21 cellular contexts compared by ENCODE assay signal in genomic region chr19:30148803-30149202, GRCh38.
"Had no signal": no experiment of that assay in that cellular context is flagged by ENCODE, and none has a peak within 500 bp of the region (broad histone marks: within the 10 kb centered on the region; RNA-seq: fewer than 3 reads in every experiment).

No MANE protein-coding gene starts in this region.

- H3K27ac Mint-ChIP-seq: dendritic cell treated with granulocyte-macrophage colony-stimulating factor and Interleukin-4, amounts not matched to agents 40 ng/mL and 50 ng/mL, for 4 days; naive thymus-derived CD8-positive, alpha-beta T cell; nephron progenitor cell; stimulated activated naive B cell treated with anti-CD40 and anti-IgM and Interleukin-4, amounts not matched to agents 10 μg/mL and 1 μg/mL and 100 μg/mL, for 72 hours; stimulated activated naive CD8-positive, alpha-beta T cell treated with anti-CD3 and anti-CD28 coated beads, Interleukin-15, Interleukin-2, amounts not matched to agents 100 ng/mL and 50 ng/mL, for 24 hours had no signal

- H3K4me3 ChIP-seq: colonic mucosa, gastrocnemius medialis, lower lobe of right lung, pancreas, thoracic aorta, tibial nerve had no signal

- H3K36me3 Mint-ChIP-seq: naive thymus-derived CD8-positive, alpha-beta T cell; stimulated activated naive B cell treated with anti-CD40 and anti-IgM and Interleukin-4, amounts not matched to agents 10 μg/mL and 1 μg/mL and 100 μg/mL, for 72 hours had no signal

- DNase-seq: colonic mucosa; effector CD8-positive, alpha-beta T cell; endodermal cell; foreskin fibroblast; gastrocnemius medialis; head of caudate nucleus; left ventricle myocardium superior; lower lobe of right lung; naive thymus-derived CD8-positive, alpha-beta T cell; nephron progenitor cell; pancreas; stimulated activated naive B cell treated with anti-CD40 and anti-IgM and Interleukin-4, amounts not matched to agents 10 μg/mL and 1 μg/mL and 100 μg/mL, for 72 hours had no signal

- ATAC-seq: esophagus mucosa; gastrocnemius medialis; left ventricle myocardium superior; lower lobe of right lung; naive thymus-derived CD8-positive, alpha-beta T cell; sciatic nerve; stimulated activated naive B cell treated with anti-CD40 and anti-IgM and Interleukin-4, amounts not matched to agents 10 μg/mL and 1 μg/mL and 100 μg/mL, for 72 hours had no signal

- H3K4me1 ChIP-seq: colonic mucosa, gastrocnemius medialis, lower lobe of right lung, pancreas had no signal

- H3K4me3 Mint-ChIP-seq: dendritic cell treated with granulocyte-macrophage colony-stimulating factor and Interleukin-4, amounts not matched to agents 40 ng/mL and 50 ng/mL, for 4 days; endodermal cell; naive thymus-derived CD8-positive, alpha-beta T cell; nephron progenitor cell; stimulated activated naive B cell treated with anti-CD40 and anti-IgM and Interleukin-4, amounts not matched to agents 10 μg/mL and 1 μg/mL and 100 μg/mL, for 72 hours; stimulated activated naive CD8-positive, alpha-beta T cell treated with anti-CD3 and anti-CD28 coated beads, Interleukin-15, Interleukin-2, amounts not matched to agents 100 ng/mL and 50 ng/mL, for 24 hours had no signal

- H3K27me3 Mint-ChIP-seq: dendritic cell treated with granulocyte-macrophage colony-stimulating factor and Interleukin-4, amounts not matched to agents 40 ng/mL and 50 ng/mL, for 4 days; stimulated activated naive CD8-positive, alpha-beta T cell treated with anti-CD3 and anti-CD28 coated beads, Interleukin-15, Interleukin-2, amounts not matched to agents 100 ng/mL and 50 ng/mL, for 24 hours had no signal

- H3K4me1 Mint-ChIP-seq: endodermal cell; naive thymus-derived CD8-positive, alpha-beta T cell had no signal

- H3K9me3 Mint-ChIP-seq: dendritic cell treated with granulocyte-macrophage colony-stimulating factor and Interleukin-4, amounts not matched to agents 40 ng/mL and 50 ng/mL, for 4 days; endodermal cell; naive thymus-derived CD8-positive, alpha-beta T cell; nephron progenitor cell; stimulated activated naive B cell treated with anti-CD40 and anti-IgM and Interleukin-4, amounts not matched to agents 10 μg/mL and 1 μg/mL and 100 μg/mL, for 72 hours; stimulated activated naive CD8-positive, alpha-beta T cell treated with anti-CD3 and anti-CD28 coated beads, Interleukin-15, Interleukin-2, amounts not matched to agents 100 ng/mL and 50 ng/mL, for 24 hours had no signal

- H3K27me3 ChIP-seq: colonic mucosa, gastrocnemius medialis, tibial nerve had no signal

- H3K36me3 ChIP-seq: colonic mucosa, gastrocnemius medialis, lower lobe of right lung, neutrophil, pancreas, thoracic aorta, tibial nerve had no signal

- FAIRE-seq: keratinocyte, pancreas had no signal

- H3K27ac ChIP-seq: colonic mucosa, epithelial cell of prostate, gastrocnemius medialis, lower lobe of right lung, neutrophil, pancreas, thoracic aorta, tibial nerve had no signal

- H3K9me3 ChIP-seq: colonic mucosa, gastrocnemius medialis, lower lobe of right lung, neutrophil, pancreas, thoracic aorta, tibial nerve had no signal
